1 cellular context compared by ENCODE assay signal in genomic region chr19:1758959-1759903, GRCh38.
TF ChIP-seq lines count a peak whose summit lies in the region.

No MANE protein-coding gene starts in this region.

TF ChIP-seq in HepG2, 621 proteins besides CTCF, POLR2A, EP300 and RAD21:
- TF ChIP-seq, protein P1, sequence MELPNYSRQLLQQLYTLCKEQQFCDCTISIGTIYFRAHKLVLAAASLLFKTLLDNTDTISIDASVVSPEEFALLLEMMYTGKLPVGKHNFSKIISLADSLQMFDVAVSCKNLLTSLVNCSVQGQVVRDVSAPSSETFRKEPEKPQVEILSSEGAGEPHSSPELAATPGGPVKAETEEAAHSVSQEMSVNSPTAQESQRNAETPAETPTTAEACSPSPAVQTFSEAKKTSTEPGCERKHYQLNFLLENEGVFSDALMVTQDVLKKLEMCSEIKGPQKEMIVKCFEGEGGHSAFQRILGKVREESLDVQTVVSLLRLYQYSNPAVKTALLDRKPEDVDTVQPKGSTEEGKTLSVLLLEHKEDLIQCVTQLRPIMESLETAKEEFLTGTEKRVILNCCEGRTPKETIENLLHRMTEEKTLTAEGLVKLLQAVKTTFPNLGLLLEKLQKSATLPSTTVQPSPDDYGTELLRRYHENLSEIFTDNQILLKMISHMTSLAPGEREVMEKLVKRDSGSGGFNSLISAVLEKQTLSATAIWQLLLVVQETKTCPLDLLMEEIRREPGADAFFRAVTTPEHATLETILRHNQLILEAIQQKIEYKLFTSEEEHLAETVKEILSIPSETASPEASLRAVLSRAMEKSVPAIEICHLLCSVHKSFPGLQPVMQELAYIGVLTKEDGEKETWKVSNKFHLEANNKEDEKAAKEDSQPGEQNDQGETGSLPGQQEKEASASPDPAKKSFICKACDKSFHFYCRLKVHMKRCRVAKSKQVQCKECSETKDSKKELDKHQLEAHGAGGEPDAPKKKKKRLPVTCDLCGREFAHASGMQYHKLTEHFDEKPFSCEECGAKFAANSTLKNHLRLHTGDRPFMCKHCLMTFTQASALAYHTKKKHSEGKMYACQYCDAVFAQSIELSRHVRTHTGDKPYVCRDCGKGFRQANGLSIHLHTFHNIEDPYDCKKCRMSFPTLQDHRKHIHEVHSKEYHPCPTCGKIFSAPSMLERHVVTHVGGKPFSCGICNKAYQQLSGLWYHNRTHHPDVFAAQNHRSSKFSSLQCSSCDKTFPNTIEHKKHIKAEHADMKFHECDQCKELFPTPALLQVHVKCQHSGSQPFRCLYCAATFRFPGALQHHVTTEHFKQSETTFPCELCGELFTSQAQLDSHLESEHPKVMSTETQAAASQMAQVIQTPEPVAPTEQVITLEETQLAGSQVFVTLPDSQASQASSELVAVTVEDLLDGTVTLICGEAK (IDR thresholded peaks at IDR 0.05), result no peak
- TF ChIP-seq, protein P1 (CRISPR knock-in tag; IDR thresholded peaks at IDR 0.05), result no peak
- peak; percentile 74 for TF ChIP-seq ZNF629 (CRISPR knock-in tag; conservative IDR thresholded peaks at IDR 0.05)
